ENCODE assay signal across 8 cellular contexts in the genomic region with DNA sequence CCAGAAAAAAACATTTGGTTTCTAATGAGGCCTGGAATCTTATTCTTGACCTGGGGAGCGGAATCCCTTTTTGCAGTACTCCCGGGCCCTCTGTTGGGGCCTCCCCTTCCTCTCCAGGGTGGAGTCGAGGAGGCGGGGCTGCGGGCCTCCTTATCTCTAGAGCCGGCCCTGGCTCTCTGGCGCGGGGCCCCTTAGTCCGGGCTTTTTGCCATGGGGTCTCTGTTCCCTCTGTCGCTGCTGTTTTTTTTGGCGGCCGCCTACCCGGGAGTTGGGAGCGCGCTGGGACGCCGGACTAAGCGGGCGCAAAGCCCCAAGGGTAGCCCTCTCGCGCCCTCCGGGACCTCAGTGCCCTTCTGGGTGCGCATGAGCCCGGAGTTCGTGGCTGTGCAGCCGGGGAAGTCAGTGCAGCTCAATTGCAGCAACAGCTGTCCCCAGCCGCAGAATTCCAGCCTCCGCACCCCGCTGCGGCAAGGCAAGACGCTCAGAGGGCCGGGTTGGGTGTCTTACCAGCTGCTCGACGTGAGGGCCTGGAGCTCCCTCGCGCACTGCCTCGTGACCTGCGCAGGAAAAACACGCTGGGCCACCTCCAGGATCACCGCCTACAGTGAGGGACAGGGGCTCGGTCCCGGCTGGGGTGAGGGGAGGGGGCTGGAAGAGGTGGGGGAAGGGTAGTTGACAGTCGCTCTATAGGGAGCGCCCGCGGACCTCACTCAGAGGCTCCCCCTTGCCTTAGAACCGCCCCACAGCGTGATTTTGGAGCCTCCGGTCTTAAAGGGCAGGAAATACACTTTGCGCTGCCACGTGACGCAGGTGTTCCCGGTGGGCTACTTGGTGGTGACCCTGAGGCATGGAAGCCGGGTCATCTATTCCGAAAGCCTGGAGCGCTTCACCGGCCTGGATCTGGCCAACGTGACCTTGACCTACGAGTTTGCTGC. TPM values are rescaled to one million over a fixed set of nuclear protein-coding genes. Genes with fewer than 3 reads are reported as not detected.
DNase-seq lines count a peak whose midpoint lies in the region; ATAC-seq, FAIRE-seq and TF ChIP-seq lines count a peak whose summit lies in the region.

A gene with protein sequence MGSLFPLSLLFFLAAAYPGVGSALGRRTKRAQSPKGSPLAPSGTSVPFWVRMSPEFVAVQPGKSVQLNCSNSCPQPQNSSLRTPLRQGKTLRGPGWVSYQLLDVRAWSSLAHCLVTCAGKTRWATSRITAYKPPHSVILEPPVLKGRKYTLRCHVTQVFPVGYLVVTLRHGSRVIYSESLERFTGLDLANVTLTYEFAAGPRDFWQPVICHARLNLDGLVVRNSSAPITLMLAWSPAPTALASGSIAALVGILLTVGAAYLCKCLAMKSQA (plus strand): TSS at position 153 of the 935 bp plus-strand sequence. CDS start 58 bp downstream, at position 211.

- peaks cover 52% of the 10 kb centered on the region for H3K27me3 Mint-ChIP-seq in CD4-positive, CD25-positive, alpha-beta regulatory T cell
- peaks cover 58% of the 10 kb centered on the region for H3K27me3 Mint-ChIP-seq in activated naive CD4-positive, alpha-beta T cell treated with anti-CD3 and anti-CD28 coated beads, Interleukin-2, amount 10 ng/mL, durations not matched to agents 7 days and 5 days

- no peak within 1 kb of the TSS for H3K4me3 ChIP-seq in CD4-positive, CD25-positive, alpha-beta regulatory T cell (ENCODE audit: low read depth, low read length)
- H3K4me3 ChIP-seq in Jurkat, Clone E6-1 (ENCODE audit: low read length), result peak within 1 kb of the TSS; percentile 66
- H3K4me3 ChIP-seq in kidney (ENCODE audit: low read length in 2 of 2) (no peak within 1 kb of the TSS), upper lobe of right lung (peak within 1 kb of the TSS; percentile 28)

- H3K36me3 Mint-ChIP-seq in CD4-positive, CD25-positive, alpha-beta regulatory T cell, result peaks cover 20% of the 10 kb centered on the region
- peaks cover 41% of the 10 kb centered on the region for H3K36me3 Mint-ChIP-seq in activated naive CD4-positive, alpha-beta T cell treated with anti-CD3 and anti-CD28 coated beads, Interleukin-2, amount 10 ng/mL, durations not matched to agents 7 days and 5 days

- H3K4me1 ChIP-seq in CD4-positive, CD25-positive, alpha-beta regulatory T cell (ENCODE audit: control insufficient read depth, insufficient read depth, low read length, poor library complexity, severe bottlenecking), result peaks cover 58% of the 10 kb centered on the region
- H3K4me1 ChIP-seq in kidney (ENCODE audit: control insufficient read depth in 1 of 2, insufficient read depth in 1 of 2, low read depth in 1 of 2, low read length in 2 of 2) (peaks cover 7 to 24% of the 10 kb centered on the region in 2 donors), upper lobe of right lung (peaks cover 79% of the 10 kb centered on the region)

- CTCF ChIA-PET in activated naive CD4-positive, alpha-beta T cell treated with anti-CD3 and anti-CD28 coated beads, Interleukin-2, amount 10 ng/mL, durations not matched to agents 7 days and 5 days (lab: Charles Lee), result interaction anchor here (0.6 to 2.5 kb wide), 6 partner anchors 10 to 224 kb away, joined by 3 to 15 read pairs (median 3); a partner anchor contains a TSS

- peaks cover 24% of the 10 kb centered on the region for H3K36me3 ChIP-seq in CD4-positive, CD25-positive, alpha-beta regulatory T cell (ENCODE audit: control insufficient read depth, insufficient read depth, low read length)
- H3K36me3 ChIP-seq in kidney (ENCODE audit: control insufficient read depth in 1 of 2, insufficient read depth in 2 of 2, low read length in 2 of 2), result peaks cover 0 to 3% of the 10 kb centered on the region in 2 donors
- H3K36me3 ChIP-seq in upper lobe of right lung, result peaks cover 42% of the 10 kb centered on the region

- H3K9ac ChIP-seq in kidney (ENCODE audit: low read length in 2 of 2), result no peak within 1 kb of the TSS

- H3K4me1 Mint-ChIP-seq in CD4-positive, CD25-positive, alpha-beta regulatory T cell, result peaks cover 0 to 63% (median 22%) of the 10 kb centered on the region in 4 donors
- peaks cover 65% of the 10 kb centered on the region for H3K4me1 Mint-ChIP-seq in activated naive CD4-positive, alpha-beta T cell treated with anti-CD3 and anti-CD28 coated beads, Interleukin-2, amount 10 ng/mL, durations not matched to agents 7 days and 5 days

- no peaks in the 10 kb centered on the region for H3K9me3 ChIP-seq in CD4-positive, CD25-positive, alpha-beta regulatory T cell (ENCODE audit: control insufficient read depth in 2 of 2, low read length in 2 of 2)
- H3K9me3 ChIP-seq in kidney (ENCODE audit: control insufficient read depth in 1 of 2, low read length in 2 of 2) (no peaks in the 10 kb centered on the region), upper lobe of right lung (no peaks in the 10 kb centered on the region)

- peaks cover 8% of the 10 kb centered on the region for H3K27me3 ChIP-seq in CD4-positive, CD25-positive, alpha-beta regulatory T cell (ENCODE audit: control insufficient read depth, insufficient read depth, low read length)
- H3K27me3 ChIP-seq in upper lobe of right lung, result peaks cover 12% of the 10 kb centered on the region

- TF ChIP-seq CTCF in kidney (IDR thresholded peaks at IDR 0.05; ENCODE audit: borderline replicate concordance, extremely low read depth, insufficient read depth) (no peak), upper lobe of right lung (IDR thresholded peaks at IDR 0.05) (no peak)

- FAIRE-seq in kidney (lab: Jason Lieb, UNC), result no peak

- peaks cover 0 to 4% (median 0%) of the 10 kb centered on the region in 7 donors for H3K9me3 Mint-ChIP-seq in CD4-positive, CD25-positive, alpha-beta regulatory T cell
- H3K9me3 Mint-ChIP-seq in activated naive CD4-positive, alpha-beta T cell treated with anti-CD3 and anti-CD28 coated beads, Interleukin-2, amount 10 ng/mL, durations not matched to agents 7 days and 5 days, result no peaks in the 10 kb centered on the region

- ATAC-seq in CD4-positive, CD25-positive, alpha-beta regulatory T cell (ENCODE audit: low read depth in 2 of 2), result no peak
- peak; percentile 40 for ATAC-seq in upper lobe of right lung
- ATAC-seq in GM18861 (IDR thresholded peaks at IDR 0.05; ENCODE audit: unreplicated experiment), result no peak
- ATAC-seq in GM18517 (IDR thresholded peaks at IDR 0.05; ENCODE audit: unreplicated experiment), result no peak

- no peak within 1 kb of the TSS for H3K27ac Mint-ChIP-seq in CD4-positive, CD25-positive, alpha-beta regulatory T cell
- peak within 1 kb of the TSS; percentile 84 for H3K27ac Mint-ChIP-seq in activated naive CD4-positive, alpha-beta T cell treated with anti-CD3 and anti-CD28 coated beads, Interleukin-2, amount 10 ng/mL, durations not matched to agents 7 days and 5 days

- intact Hi-C loops in kidney (cut with DNase I) (no loop called here), upper lobe of right lung (cut with DNase I) (no loop called here)

- DNase-seq in CD4-positive, CD25-positive, alpha-beta regulatory T cell, result peak in 1 of 3 donors; percentile 73
- peak; percentile 52 for DNase-seq in Jurkat, Clone E6-1 (ENCODE audit: low read depth, low spot score)
- peak; percentile 75 for DNase-seq in activated naive CD4-positive, alpha-beta T cell treated with anti-CD3 and anti-CD28 coated beads, Interleukin-2, amount 10 ng/mL, durations not matched to agents 7 days and 5 days
- DNase-seq in kidney (peak; percentile 97), upper lobe of right lung (peak; percentile 89), GM19238 (ENCODE audit: insufficient read length, low spot score) (no peak)

- H3K4me3 Mint-ChIP-seq in CD4-positive, CD25-positive, alpha-beta regulatory T cell, result peak within 1 kb of the TSS; percentile 21 to 87 (median 72)
- H3K4me3 Mint-ChIP-seq in activated naive CD4-positive, alpha-beta T cell treated with anti-CD3 and anti-CD28 coated beads, Interleukin-2, amount 10 ng/mL, durations not matched to agents 7 days and 5 days, result peak within 1 kb of the TSS; percentile 63

- no peak within 1 kb of the TSS for H3K27ac ChIP-seq in CD4-positive, CD25-positive, alpha-beta regulatory T cell (ENCODE audit: insufficient read depth, low read length, poor library complexity, severe bottlenecking)
- H3K27ac ChIP-seq in kidney (ENCODE audit: low read depth in 2 of 2, low read length in 2 of 2) (peak within 1 kb of the TSS in 1 of 2 donors; percentile 0), upper lobe of right lung (peak within 1 kb of the TSS; percentile 55)

RNA-seq across cellular contexts. Expression of the gene that starts here (rescaled TPM):
- total RNA-seq in CD4-positive, CD25-positive, alpha-beta regulatory T cell, result 0.67 TPM
- under 1 TPM; 0.20 to 0.67 (median 0.41) TPM for polyA plus RNA-seq in CD4-positive, CD25-positive, alpha-beta regulatory T cell
- 11.5 TPM for polyA plus RNA-seq in Jurkat, Clone E6-1 (2012; ENCODE audit: insufficient read depth, insufficient read length)
- total RNA-seq in kidney, result 0.85 TPM
- polyA plus RNA-seq in kidney (ENCODE audit: insufficient read depth, low read depth, low replicate concordance), result 1.1 TPM
- total RNA-seq in upper lobe of right lung, result 11.1 TPM

Comparison
In these comparisons a context has a peak if more than half of its experiments do, and no peak if none do; other contexts are left out.
1. H3K4me3 ChIP-seq: peak in Jurkat, Clone E6-1 (single experiment) and upper lobe of right lung (single experiment); none in CD4-positive, CD25-positive, alpha-beta regulatory T cell (single experiment) and kidney (0 of 2).